Comparison of ENCODE assay signal across 8 cellular contexts in genomic region chr12:27523305-27523641, GRCh38. TPM values are rescaled to one million over a fixed set of nuclear protein-coding genes. Genes with fewer than 3 reads are reported as not detected.
DNase-seq lines count a peak whose midpoint lies in the region; ATAC-seq, FAIRE-seq and TF ChIP-seq lines count a peak whose summit lies in the region.

No MANE protein-coding gene starts in this region.

- peak overlapping the region; percentile 97 for H3K27ac Mint-ChIP-seq in astrocyte (ENCODE audit: unreplicated experiment)
- peak overlapping the region; percentile 85 for H3K27ac Mint-ChIP-seq in memory B cell

- no peaks in the 10 kb centered on the region for H3K27me3 ChIP-seq in astrocyte (ENCODE audit: insufficient read depth, low read length)

- peak overlapping the region; percentile 67 for H3K4me3 ChIP-seq in AG09309 (ENCODE audit: control insufficient read depth, low read depth, low read length)
- H3K4me3 ChIP-seq in astrocyte (ENCODE audit: insufficient read depth, low read depth, low read length), result peak overlapping the region; percentile 93

- FAIRE-seq in astrocyte (lab: Jason Lieb, UNC), result no peak

- H3K4me3 Mint-ChIP-seq in astrocyte (ENCODE audit: unreplicated experiment) (peak overlapping the region; percentile 93), memory B cell (peak overlapping the region; percentile 95)

- H3K27ac ChIP-seq in astrocyte (ENCODE audit: low read depth, low read length), result peak overlapping the region; percentile 97

- H4K20me1 ChIP-seq in astrocyte (ENCODE audit: insufficient read depth, low read length), result peaks cover 22% of the 10 kb centered on the region

- DNase-seq in AG09309 (ENCODE audit: low read depth) (no peak), astrocyte (ENCODE audit: low read depth) (no peak), memory B cell (ENCODE audit: low spot score in 2 of 2) (no peak), T-helper 9 cell (no peak), A172 (ENCODE audit: low spot score) (no peak), D341Med (ENCODE audit: low spot score) (no peak)

- H3K4me1 Mint-ChIP-seq in astrocyte (ENCODE audit: low read depth, unreplicated experiment) (peaks cover 21% of the 10 kb centered on the region), memory B cell (peaks cover 10% of the 10 kb centered on the region)

- TF ChIP-seq CTCF in AG09309 (IDR thresholded peaks at IDR 0.05; ENCODE audit: control insufficient read depth, insufficient read depth, low read depth, low read length, missing control alignments) (no peak), astrocyte (IDR thresholded peaks at IDR 0.05; ENCODE audit: insufficient read depth, low read depth, low read length) (no peak)

- peak overlapping the region; percentile 92 for H3K9ac ChIP-seq in astrocyte (ENCODE audit: low read length)

- H3K4me1 ChIP-seq in astrocyte (ENCODE audit: insufficient read depth, low read length), result peaks cover 21% of the 10 kb centered on the region

- H3K9me3 ChIP-seq in astrocyte (ENCODE audit: insufficient read depth, low read depth, low read length), result no peaks in the 10 kb centered on the region

- H3K9me3 Mint-ChIP-seq in astrocyte (ENCODE audit: unreplicated experiment), result no peaks in the 10 kb centered on the region
- H3K9me3 Mint-ChIP-seq in memory B cell, result no peaks in the 10 kb centered on the region

- H3K27me3 Mint-ChIP-seq in astrocyte (ENCODE audit: low read depth, unreplicated experiment) (no peaks in the 10 kb centered on the region), memory B cell (peaks cover 10% of the 10 kb centered on the region)

- peak overlapping the region; percentile 72 for H2AFZ ChIP-seq in astrocyte (ENCODE audit: low read depth, low read length)

- H3K4me2 ChIP-seq in astrocyte (ENCODE audit: low read length), result peak overlapping the region; percentile 89

- peak; percentile 16 for ATAC-seq in GM18870 (IDR thresholded peaks at IDR 0.05; ENCODE audit: unreplicated experiment)
- ATAC-seq in HG03457 (IDR thresholded peaks at IDR 0.05; ENCODE audit: unreplicated experiment), result peak; percentile 4
- ATAC-seq in memory B cell (ENCODE audit: low read depth), result peak; percentile 16

- H3K36me3 ChIP-seq in astrocyte (ENCODE audit: insufficient read depth, low read length), result no peaks in the 10 kb centered on the region

- H3K36me3 Mint-ChIP-seq in astrocyte (ENCODE audit: low read depth, unreplicated experiment) (no peaks in the 10 kb centered on the region), memory B cell (no peaks in the 10 kb centered on the region)

- H3K79me2 ChIP-seq in astrocyte (ENCODE audit: insufficient read depth, low read length), result peaks cover 43% of the 10 kb centered on the region

RNA-seq across cellular contexts. Expression of gene PPFIBP1, which starts 0.7 kb away (rescaled TPM):
- 140 and 147 TPM in 2 replicates for total RNA-seq in astrocyte
- 43.2 and 82.3 TPM in 2 replicates for total RNA-seq in A172 (2014; rRNA removed; shearing (Covaris generic))
